14 cellular contexts compared by ENCODE assay signal in genomic region chr1:12172042-12172851, GRCh38. TPM values are rescaled to one million over a fixed set of nuclear protein-coding genes. Genes with fewer than 3 reads are reported as not detected.
DNase-seq lines count a peak whose midpoint lies in the region; ATAC-seq and TF ChIP-seq lines count a peak whose summit lies in the region.
"Had no signal": no experiment of that assay in that cellular context is flagged by ENCODE, and none has a peak within 500 bp of the region (broad histone marks: within the 10 kb centered on the region; RNA-seq: fewer than 3 reads in every experiment).

No MANE protein-coding gene starts in this region.

- peaks cover 96% of the 10 kb centered on the region for H3K4me1 ChIP-seq in lower lobe of right lung

- ATAC-seq in activated T-helper 17 cell treated with anti-CD3 and anti-CD28 coated beads, Interleukin-2, amount 50 U/mL, for 72 hours (replicated peaks) = peak; percentile 67
- ATAC-seq in lower lobe of right lung (no peak), HG03457 (IDR thresholded peaks at IDR 0.05; ENCODE audit: unreplicated experiment) (no peak)
- ATAC-seq: HCT116 had no signal

- H3K36me3 ChIP-seq in lower lobe of right lung = no peaks in the 10 kb centered on the region
- H3K36me3 ChIP-seq: thoracic aorta had no signal

- peaks cover 100% of the 10 kb centered on the region for H3K36me3 Mint-ChIP-seq in activated T-helper 17 cell treated with anti-CD3 and anti-CD28 coated beads, Interleukin-2, amount 50 U/mL, for 72 hours (ENCODE audit: low read depth)

- peak overlapping the region; percentile 73 for H3K27ac Mint-ChIP-seq in activated T-helper 17 cell treated with anti-CD3 and anti-CD28 coated beads, Interleukin-2, amount 50 U/mL, for 72 hours

- H3K27ac ChIP-seq in lower lobe of right lung = peak overlapping the region; percentile 75
- H3K27ac ChIP-seq in substantia nigra (ENCODE audit: low read depth, low read length, poor library complexity, severe bottlenecking) = peak overlapping the region; percentile 21
- H3K27ac ChIP-seq: VCaP had no signal

- H3K4me3 ChIP-seq in lower lobe of right lung = no peak overlapping the region
- H3K4me3 ChIP-seq: thoracic aorta had no signal

- intact Hi-C loops in lower lobe of right lung (cut with DNase I) = no loop called here

- H3K9me3 Mint-ChIP-seq in activated T-helper 17 cell treated with anti-CD3 and anti-CD28 coated beads, Interleukin-2, amount 50 U/mL, for 72 hours = peaks cover 5% of the 10 kb centered on the region

- DNase-seq in activated effector memory CD4-positive, alpha-beta T cell treated with anti-CD3 and anti-CD28 coated beads, Interleukin-2, amount 50 U/mL, for 16 hours = peak; percentile 83
- DNase-seq in activated effector memory CD4-positive, alpha-beta T cell treated with Interleukin-2 at 50 U/mL for 16 hours = no peak
- DNase-seq in lower lobe of right lung (no peak), substantia nigra (lab: John Stamatoyannopoulos, UW) (peak in 1 of 49 donors; percentile 34), NCI-H774 (lab: John Stamatoyannopoulos, UW) (no peak), cerebellar cortex (ENCODE audit: low spot score) (no peak)
- DNase-seq: foreskin fibroblast, NCI-H1694 had no signal

- no peaks in the 10 kb centered on the region for H3K9me3 ChIP-seq in lower lobe of right lung
- H3K9me3 ChIP-seq: thoracic aorta had no signal

- H3K27me3 ChIP-seq in lower lobe of right lung (ENCODE audit: low read depth) = no peaks in the 10 kb centered on the region

- H3K27me3 Mint-ChIP-seq in activated T-helper 17 cell treated with anti-CD3 and anti-CD28 coated beads, Interleukin-2, amount 50 U/mL, for 72 hours = no peaks in the 10 kb centered on the region

- peak overlapping the region; percentile 95 for H3K4me3 Mint-ChIP-seq in activated T-helper 17 cell treated with anti-CD3 and anti-CD28 coated beads, Interleukin-2, amount 50 U/mL, for 72 hours

- peaks cover 53% of the 10 kb centered on the region for H3K4me1 Mint-ChIP-seq in activated T-helper 17 cell treated with anti-CD3 and anti-CD28 coated beads, Interleukin-2, amount 50 U/mL, for 72 hours

- no peak for TF ChIP-seq CTCF in lower lobe of right lung (IDR thresholded peaks at IDR 0.05)

RNA-seq across cellular contexts. Expression of gene TNFRSF1B, which starts 5.5 kb away (rescaled TPM):
- total RNA-seq in activated T-helper 17 cell treated with anti-CD3 and anti-CD28 coated beads, Interleukin-2, amount 50 U/mL, for 72 hours = 100 to 1,000 TPM; 291 to 379 TPM
- total RNA-seq in lower lobe of right lung = 67.0 TPM
- total RNA-seq: OCI-LY7 had no signal

RNA-seq across cellular contexts. Expression of gene VPS13D, which starts 57.6 kb away (rescaled TPM):
- total RNA-seq in activated T-helper 17 cell treated with anti-CD3 and anti-CD28 coated beads, Interleukin-2, amount 50 U/mL, for 72 hours = 10 to 100 TPM; 30.4 to 35.6 TPM
- 81.7 TPM for total RNA-seq in lower lobe of right lung
